Comparison of ENCODE assay signal across 8 cellular contexts in the genomic region with DNA sequence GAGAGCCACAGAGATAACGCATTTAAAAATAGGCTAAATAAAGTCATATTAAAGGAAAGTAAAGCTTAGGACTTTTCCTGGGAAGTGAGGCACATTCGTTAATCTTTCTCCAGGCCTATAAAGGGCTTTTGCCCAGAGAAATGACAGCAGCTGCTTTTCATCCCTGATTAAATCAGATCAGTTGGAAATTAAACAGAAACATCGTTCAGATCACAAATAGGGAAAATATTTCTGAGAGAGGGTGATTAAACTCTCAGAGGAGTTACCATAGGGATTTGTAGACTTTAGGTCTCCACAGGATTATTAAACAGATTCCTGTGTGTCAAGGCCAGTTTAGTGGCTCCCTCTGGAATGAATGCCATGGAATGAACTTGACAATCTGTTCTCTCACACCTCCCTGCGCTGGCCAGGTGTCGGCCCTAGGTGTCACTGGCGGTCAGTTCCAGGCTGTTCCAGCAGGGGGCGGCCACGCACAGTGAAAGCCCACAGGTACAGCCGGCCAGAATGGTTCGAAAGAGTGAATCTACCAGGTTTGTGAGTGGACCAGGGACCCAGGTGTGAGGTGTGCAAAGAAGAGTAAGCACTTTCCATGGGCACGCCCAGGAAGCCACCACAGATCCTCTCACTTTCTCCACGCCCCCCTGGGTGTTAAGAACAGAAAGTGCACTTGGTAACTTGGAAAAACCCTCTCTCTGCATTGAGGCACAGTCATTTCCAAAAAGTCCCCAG.
DNase-seq lines count a peak whose midpoint lies in the region; ATAC-seq and TF ChIP-seq lines count a peak whose summit lies in the region.

No MANE protein-coding gene starts in this region.

- TF ChIP-seq CTCF in cardiac fibroblast (IDR thresholded peaks at IDR 0.05; ENCODE audit: low read depth, low read length), result peak; percentile 100

- H3K4me3 ChIP-seq in cardiac fibroblast (replicated peaks in 1 of 2; ENCODE audit: low read depth in 2 of 2, low read length in 2 of 2), result no peak overlapping the region

- ATAC-seq in GM18499 (IDR thresholded peaks at IDR 0.05; ENCODE audit: insufficient read depth, unreplicated experiment), result peak; percentile 66
- ATAC-seq in HG02870 (IDR thresholded peaks at IDR 0.05; ENCODE audit: unreplicated experiment), result peak; percentile 84

- DNase-seq in A172 (ENCODE audit: low spot score), result peak; percentile 63
- DNase-seq in NCI-H2029 treated with DMSO at 0.1 percent for 48 hours (lab: John Stamatoyannopoulos, UW), result peak; percentile 1
- DNase-seq in activated CD4-positive, CD25-positive, alpha-beta regulatory T cell treated with anti-CD3 and anti-CD28 coated beads, Interleukin-2, amount 50 U/mL, for 16 hours (ENCODE audit: low read depth, low spot score), result peak; percentile 63
- DNase-seq in cardiac fibroblast (ENCODE audit: low read depth in 2 of 2), result peak; percentile 70 to 73
- DNase-seq in kidney tubule cell (ENCODE audit: low spot score), result peak; percentile 91
- DNase-seq in stimulated activated CD4-positive, alpha-beta T cell treated with anti-CD3 and anti-CD28 coated beads, Interleukin-4, amount 100 ng/mL, for 1 hour, result peak; percentile 81

Comparison
In these comparisons a context has a peak if more than half of its experiments do, and no peak if none do; other contexts are left out.
1. DNase-seq: peak in every context shown above with its lines; median percentile 91 in kidney tubule cell; 81 in stimulated activated CD4-positive, alpha-beta T cell treated with anti-CD3 and anti-CD28 coated beads, Interleukin-4, amount 100 ng/mL, for 1 hour; 72 in cardiac fibroblast; 63 in A172; 63 in activated CD4-positive, CD25-positive, alpha-beta regulatory T cell treated with anti-CD3 and anti-CD28 coated beads, Interleukin-2, amount 50 U/mL, for 16 hours; 1 in NCI-H2029 treated with DMSO at 0.1 percent for 48 hours.